8 cellular contexts compared by ENCODE assay signal in genomic region chr19:57578487-57579205, GRCh38. TPM values are rescaled to one million over a fixed set of nuclear protein-coding genes. Genes with fewer than 3 reads are reported as not detected.
DNase-seq lines count a peak whose midpoint lies in the region; ATAC-seq, FAIRE-seq and TF ChIP-seq lines count a peak whose summit lies in the region.

ZNF416 (minus strand) TSS chr19:57578911; CDS start chr19:57578704, 207 bp downstream.

- H4K20me1 ChIP-seq in keratinocyte (ENCODE audit: control insufficient read depth, extremely low read depth, insufficient read depth, low read length): no peaks in the 10 kb centered on the region

- peak within 1 kb of the TSS; percentile 86 for H3K9ac ChIP-seq in keratinocyte (ENCODE audit: control insufficient read depth, extremely low read depth, insufficient read depth, low read length)

- peak within 1 kb of the TSS; percentile 59 to 96 (median 84) for H3K4me3 ChIP-seq in keratinocyte (ENCODE audit: control insufficient read depth in 2 of 3, extremely low read depth in 1 of 3, insufficient read depth in 2 of 3, low read depth in 1 of 3, low read length in 3 of 3)

- ATAC-seq in GM19043 (IDR thresholded peaks at IDR 0.05; ENCODE audit: low read depth, unreplicated experiment) (peak; percentile 97), HG03354 (IDR thresholded peaks at IDR 0.05; ENCODE audit: poor library complexity, severe bottlenecking, unreplicated experiment) (peak; percentile 96)

- peak in 1 of 3 experiments; percentile 47 for TF ChIP-seq CTCF in keratinocyte (optimal IDR thresholded peaks at IDR 0.05 in 1 of 3, IDR thresholded peaks at IDR 0.05 in 1 of 3, conservative IDR thresholded peaks at IDR 0.05 in 1 of 3; ENCODE audit: extremely low read depth in 1 of 3, insufficient read depth in 2 of 3, low read length in 3 of 3)

- H3K27ac ChIP-seq in keratinocyte (ENCODE audit: control insufficient read depth, insufficient read depth, low read length): peak within 1 kb of the TSS; percentile 66

- no peaks in the 10 kb centered on the region for H3K27me3 ChIP-seq in keratinocyte (ENCODE audit: control insufficient read depth, extremely low read depth, insufficient read depth, low read length)

- peak; percentile 97 for FAIRE-seq in keratinocyte (lab: Jason Lieb, UNC)

- H3K4me1 ChIP-seq in keratinocyte (ENCODE audit: control insufficient read depth, extremely low read depth, insufficient read depth, low read length): peaks cover 12% of the 10 kb centered on the region

- peaks cover 19% of the 10 kb centered on the region for H3K79me2 ChIP-seq in keratinocyte (ENCODE audit: control insufficient read depth, insufficient read depth, low read length)

- peaks cover 15 to 25% of the 10 kb centered on the region in 2 experiments for H3K36me3 ChIP-seq in keratinocyte (ENCODE audit: control insufficient read depth in 2 of 2, extremely low read depth in 1 of 2, insufficient read depth in 2 of 2, low read length in 2 of 2)

- dilution Hi-C loops in keratinocyte (cut with MboI; ENCODE audit: extremely low pct_ligation_motif_present, low sequenced_read_pairs): no loop called here

- peak; percentile 97 to 98 for DNase-seq in AML-193 (lab: John Stamatoyannopoulos, UW)
- peak; percentile 96 to 99 for DNase-seq in NCI-H446 (lab: John Stamatoyannopoulos, UW)
- peak; percentile 89 for DNase-seq in activated CD4-positive, CD25-positive, alpha-beta regulatory T cell treated with anti-CD3 and anti-CD28 coated beads, Interleukin-2, amount 50 U/mL, for 72 hours
- peak; percentile 99 for DNase-seq in cerebellum (ENCODE audit: low spot score)
- peak; percentile 88 for DNase-seq in keratinocyte (ENCODE audit: low read depth, low spot score)
- DNase-seq in stimulated activated CD4-positive, alpha-beta T cell treated with anti-CD3 and anti-CD28 coated beads, Interleukin-12 subunit alpha, Interleukin-12 subunit beta, amount 100 ng/mL, for 48 hours (ENCODE audit: low read depth in 2 of 3, low spot score in 1 of 3): peak; percentile 90 to 94 (median 90)

- H3K9me1 ChIP-seq in keratinocyte (ENCODE audit: control insufficient read depth, extremely low read depth, insufficient read depth, low read length): no peaks in the 10 kb centered on the region

- H2AFZ ChIP-seq in keratinocyte (ENCODE audit: control insufficient read depth, low read length): peak within 1 kb of the TSS; percentile 89

- H3K4me2 ChIP-seq in keratinocyte (ENCODE audit: control insufficient read depth, extremely low read depth, insufficient read depth, low read depth, low read length): peak within 1 kb of the TSS; percentile 92

- peaks cover 40% of the 10 kb centered on the region for H3K9me3 ChIP-seq in keratinocyte (ENCODE audit: control insufficient read depth, low read depth, low read length)

RNA-seq across cellular contexts. Expression of gene ZNF416, which starts in this region (rescaled TPM):
- total RNA-seq in cerebellum: 9.6 TPM
- 4.4 to 5.5 TPM (median 5.0 TPM) in 3 replicates for polyA plus RNA-seq in keratinocyte
- 1.1 TPM for polyA plus RNA-seq in keratinocyte (2011; ENCODE audit: low read depth)
- 2.5 and 5.2 TPM in 2 replicates for polyA plus RNA-seq in keratinocyte (2011; cell fraction: cytosol; rRNA removed)
- 5.5 and 6.0 TPM in 2 replicates for polyA plus RNA-seq in keratinocyte (2011; cell fraction: nucleus; rRNA removed)
- polyA plus RNA-seq in keratinocyte (2012; ENCODE audit: low replicate concordance): 3.9 and 4.6 TPM in 2 replicates
- 4.6 to 11.9 TPM (median 7.1 TPM) in 3 replicates for polyA minus RNA-seq in keratinocyte
- polyA minus RNA-seq in keratinocyte (2011; cell fraction: cytosol; rRNA and poly(A)+ RNA removed): 4.4 TPM
- 4.5 and 7.5 TPM in 2 replicates for polyA minus RNA-seq in keratinocyte (2011; cell fraction: nucleus; rRNA and poly(A)+ RNA removed)

Comparison
In these comparisons a context has a peak if more than half of its experiments do, and no peak if none do; other contexts are left out.
1. Peak in every context shown above with its lines: DNase-seq, ATAC-seq, H3K4me3 ChIP-seq and H3K27ac ChIP-seq.